8 cellular contexts compared by ENCODE assay signal in the genomic region with DNA sequence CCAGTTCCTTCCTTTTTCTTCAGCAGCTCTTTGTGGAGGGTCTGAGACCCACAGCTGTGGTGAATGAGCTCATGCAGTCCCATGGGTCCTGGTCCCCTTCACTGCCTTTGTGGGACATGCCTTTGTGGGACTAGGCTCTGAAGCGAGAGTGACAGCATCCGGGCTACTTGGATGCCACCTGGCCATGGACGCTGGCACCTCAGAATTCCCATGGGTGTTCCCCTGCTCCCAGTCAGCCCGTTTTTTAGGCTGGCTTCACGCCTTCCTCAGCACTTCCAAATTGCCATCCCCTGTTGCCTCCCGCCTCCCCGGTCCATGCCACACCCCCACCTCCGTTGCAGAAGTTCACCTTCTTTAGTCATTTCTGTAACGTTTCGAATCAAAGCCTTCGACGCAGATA. TPM values are rescaled to one million over a fixed set of nuclear protein-coding genes. Genes with fewer than 3 reads are reported as not detected.
A peak's percentile ranks its signal among the peaks of the same experiment; 100 is the strongest.
DNase-seq lines count a peak whose midpoint lies in the region; ATAC-seq and TF ChIP-seq lines count a peak whose summit lies in the region.
"Had no signal": no experiment of that assay in that cellular context is flagged by ENCODE, and none has a peak within 500 bp of the region (broad histone marks: within the 10 kb centered on the region; RNA-seq: fewer than 3 reads in every experiment).

No MANE protein-coding gene starts in this region.

- no peak for TF ChIP-seq POLR2A in sigmoid colon (IDR thresholded peaks at IDR 0.05)

- H3K27ac Mint-ChIP-seq in activated naive CD4-positive, alpha-beta T cell treated with anti-CD3 and anti-CD28 coated beads, Interleukin-2, amount 50 U/mL, for 24 hours = peak overlapping the region; percentile 61

- DNase-seq in sigmoid colon (no peak), cortex of kidney (lab: John Stamatoyannopoulos, UW) (no peak), GM20000 (ENCODE audit: low spot score) (no peak), DMS53 (lab: John Stamatoyannopoulos, UW) (no peak)
- DNase-seq: NCI-H524 treated with DMSO at 0.1 percent for 48 hours had no signal

- H3K27ac ChIP-seq in sigmoid colon = peak overlapping the region in 3 of 4 donors; percentile 8 to 40 (median 28)

- H3K27me3 ChIP-seq in sigmoid colon = no peaks in the 10 kb centered on the region

- ATAC-seq in GM19438 (IDR thresholded peaks at IDR 0.05; ENCODE audit: low read depth, unreplicated experiment) (peak; percentile 45), HG02840 (IDR thresholded peaks at IDR 0.05; ENCODE audit: low FRiP score, unreplicated experiment) (peak; percentile 31)

- H3K9me3 Mint-ChIP-seq in activated naive CD4-positive, alpha-beta T cell treated with anti-CD3 and anti-CD28 coated beads, Interleukin-2, amount 50 U/mL, for 24 hours = no peaks in the 10 kb centered on the region

- no peak overlapping the region for H3K4me3 ChIP-seq in sigmoid colon

- TF ChIP-seq CTCF in sigmoid colon (IDR thresholded peaks at IDR 0.05) = no peak
- TF ChIP-seq CTCF in GM20000 (IDR thresholded peaks at IDR 0.05; ENCODE audit: extremely low read depth, missing control alignments) = no peak

- H3K36me3 ChIP-seq in sigmoid colon = peaks cover 0 to 6% (median 0%) of the 10 kb centered on the region in 4 donors

- 81 to 85% methylated on average over 12 of the region's 12 CpGs for WGBS in sigmoid colon, 2 donors

- H3K4me1 Mint-ChIP-seq in activated naive CD4-positive, alpha-beta T cell treated with anti-CD3 and anti-CD28 coated beads, Interleukin-2, amount 50 U/mL, for 24 hours = peaks cover 27% of the 10 kb centered on the region

- no peaks in the 10 kb centered on the region for H3K27me3 Mint-ChIP-seq in activated naive CD4-positive, alpha-beta T cell treated with anti-CD3 and anti-CD28 coated beads, Interleukin-2, amount 50 U/mL, for 24 hours

- peaks cover 0 to 8% (median 4%) of the 10 kb centered on the region in 4 donors for H3K4me1 ChIP-seq in sigmoid colon

- intact Hi-C loops in sigmoid colon (cut with DNase I) = no loop called here

- H3K4me3 Mint-ChIP-seq in activated naive CD4-positive, alpha-beta T cell treated with anti-CD3 and anti-CD28 coated beads, Interleukin-2, amount 50 U/mL, for 24 hours = peak overlapping the region; percentile 26

- peaks cover 1% of the 10 kb centered on the region for H3K36me3 Mint-ChIP-seq in activated naive CD4-positive, alpha-beta T cell treated with anti-CD3 and anti-CD28 coated beads, Interleukin-2, amount 50 U/mL, for 24 hours

- TF ChIP-seq EP300 in sigmoid colon (IDR thresholded peaks at IDR 0.05) = no peak

- H3K9me3 ChIP-seq in sigmoid colon = no peaks in the 10 kb centered on the region

RNA-seq across cellular contexts. Expression of a gene that starts 45.1 kb away (rescaled TPM):
- 1 to 10 TPM in 3 of 4 donors, under 1 TPM in 1; 0.66 to 3.0 (median 2.2) TPM for total RNA-seq in sigmoid colon
- under 1 TPM in 1 of 3 donors, not detected in 2; 0.34 TPM for polyA plus RNA-seq in sigmoid colon
